Comparison of ENCODE assay signal across 8 cellular contexts in the genomic region with DNA sequence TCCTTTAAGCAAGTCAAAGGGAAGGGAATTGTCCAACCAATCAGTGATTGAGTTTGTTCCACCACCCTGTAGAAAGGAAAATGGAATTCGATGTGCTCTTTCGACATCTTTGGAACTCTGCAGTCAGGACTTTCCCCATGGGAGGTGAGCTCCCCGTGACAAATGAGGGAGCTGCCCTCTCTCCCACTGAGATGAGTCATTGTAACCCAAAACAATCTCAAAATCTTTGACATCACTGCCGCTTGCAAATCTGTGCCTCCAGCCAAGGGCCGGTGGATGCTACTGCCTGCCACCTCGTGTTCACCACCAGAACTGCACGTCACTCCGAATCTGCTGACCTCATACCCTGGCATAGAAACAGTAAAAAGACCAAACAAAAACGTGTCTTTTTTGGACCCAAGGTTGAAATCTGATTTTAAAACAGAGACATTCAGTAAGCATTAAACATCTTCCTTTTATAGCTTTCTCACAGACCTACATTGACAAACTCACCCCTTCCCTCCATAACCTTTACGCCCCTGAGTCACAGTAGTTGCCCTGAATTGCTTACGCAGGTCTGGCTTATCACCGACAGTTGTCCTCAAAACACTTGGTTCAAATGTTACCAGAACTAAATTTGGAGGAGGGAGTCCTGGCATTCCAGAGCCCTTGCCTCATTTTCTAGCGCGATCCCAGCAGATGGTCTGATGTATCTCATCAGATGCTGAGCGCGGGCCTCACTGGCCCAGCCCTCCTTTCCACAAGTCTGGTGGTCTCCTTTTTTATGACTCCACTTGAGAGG.
DNase-seq lines count a peak whose midpoint lies in the region; ATAC-seq, FAIRE-seq and TF ChIP-seq lines count a peak whose summit lies in the region.

No MANE protein-coding gene starts in this region.

- peak overlapping the region; percentile 73 to 92 for H3K27ac ChIP-seq in A549

- in situ Hi-C loops in GM13977 (cut with MboI; ENCODE audit: low pct_unique_long_range_greater_than_20kb, low sequenced_read_pairs, unreplicated experiment) = loop anchor here (10.0 kb wide), 1 partner anchor 188 kb away; no protein-coding TSS in a partner anchor

- 34% methylated on average over 16 of the region's 16 CpGs for WGBS in A549 (ENCODE audit: missing lambda C conversion rate)

- TF ChIP-seq RAD21 in A549 (conservative IDR thresholded peaks at IDR 0.05 in 1 of 2, IDR thresholded peaks at IDR 0.05 in 1 of 2) = peak; percentile 77 to 83

- H3K9me3 ChIP-seq in A549 = no peaks in the 10 kb centered on the region

- TF ChIP-seq CTCF in A549 (IDR thresholded peaks at IDR 0.05) = peak; percentile 70
- peak; percentile 84 for TF ChIP-seq CTCF in GM13977 (IDR thresholded peaks at IDR 0.05; ENCODE audit: extremely low read depth, insufficient read depth, missing control alignments)
- peak; percentile 95 for TF ChIP-seq CTCF in choroid plexus epithelial cell (conservative IDR thresholded peaks at IDR 0.05; ENCODE audit: low read depth, low read length)

- ATAC-seq in A549 (peak; percentile 88 to 89), HG02884 (IDR thresholded peaks at IDR 0.05; ENCODE audit: unreplicated experiment) (peak; percentile 91), left colon (peak; percentile 86)
- ATAC-seq in activated CD4-positive, CD25-positive, alpha-beta regulatory T cell treated with anti-CD3 and anti-CD28 coated beads, Interleukin-2, amount 50 U/mL, for 24 hours = peak; percentile 57 to 70

- DNase-seq in A549 (ENCODE audit: low read depth in 1 of 2, low spot score in 1 of 2) (peak; percentile 90 to 91), GM13977 (ENCODE audit: low spot score) (peak; percentile 86), NCI-H187 (lab: John Stamatoyannopoulos, UW) (peak; percentile 41), choroid plexus epithelial cell (ENCODE audit: low read depth) (peak; percentile 100), left colon (peak; percentile 75 to 77)
- peak; percentile 72 for DNase-seq in stimulated activated CD4-positive, alpha-beta T cell treated with anti-CD3 and anti-CD28 coated beads, Interleukin-1b, Interleukin-23, amount 100 ng/mL, for 48 hours

- peak; percentile 60 to 70; a peak in 2 of 5 replicates for TF ChIP-seq EP300 in A549 (IDR thresholded peaks at IDR 0.05)

- no peak overlapping the region for H3K4me3 ChIP-seq in A549
- H3K4me3 ChIP-seq in choroid plexus epithelial cell (ENCODE audit: low read depth, low read length) = no peak overlapping the region

- no peak for TF ChIP-seq POLR2A in A549 (IDR thresholded peaks at IDR 0.05; ENCODE audit: low read length)

- intact Hi-C loops in left colon (cut with DNase I, micrococcal nuclease) = loop anchor here (10.0 kb wide), 2 partner anchors 168 to 188 kb away; no protein-coding TSS in a partner anchor

- POLR2A ChIA-PET in A549 (lab: Yijun Ruan, JAX) = interaction anchor here (1.3 kb wide), 1 partner anchor 106 kb away, joined by 5 read pairs; the partner anchor contains the start of gene COL4A1

- H3K4me2 ChIP-seq in A549 = peak overlapping the region; percentile 55

- peaks cover 36% of the 10 kb centered on the region for H3K4me1 ChIP-seq in A549

- FAIRE-seq in A549 (lab: Jason Lieb, UNC) = no peak

- CTCF ChIA-PET in A549 (lab: Yijun Ruan, JAX) = interaction anchor here (0.6 to 1.6 kb wide), 28 partner anchors 8 to 195 kb away, joined by 3 to 14 read pairs (median 4); partner anchors contain the start of genes COL4A1 and COL4A2

TF ChIP-seq in A549, 52 proteins besides CTCF, POLR2A, EP300 and RAD21:
- TF ChIP-seq SMC3 (IDR thresholded peaks at IDR 0.05) (peak; percentile 92), JUN (IDR thresholded peaks at IDR 0.05) (peak; percentile 45 to 55; a peak in 1 of 5 replicates), MAFK (IDR thresholded peaks at IDR 0.05; ENCODE audit: partially characterized antibody) (peak; percentile 90), CEBPB (IDR thresholded peaks at IDR 0.05) (peak; percentile 50 to 73; a peak in 3 of 4 replicates), FOSL2 (IDR thresholded peaks at IDR 0.05) (peak; percentile 76), FOSL2 (CRISPR knock-in tag; IDR thresholded peaks at IDR 0.05) (peak; percentile 90), GATA3 (IDR thresholded peaks at IDR 0.05; ENCODE audit: borderline replicate concordance) (peak; percentile 72; the same call in 1 of the 2 replicates), CBX2 (IDR thresholded peaks at IDR 0.05; ENCODE audit: borderline replicate concordance, low read depth) (no peak), ESRRA (IDR thresholded peaks at IDR 0.05; ENCODE audit: borderline replicate concordance, low read length) (no peak), JUNB (IDR thresholded peaks at IDR 0.05) (peak; percentile 81), USF2 (IDR thresholded peaks at IDR 0.05) (no peak), NFE2L2 (conservative IDR thresholded peaks at IDR 0.05; ENCODE audit: low read length) (peak; percentile 60; the same call in 1 of the 2 replicates), HOXB13 (CRISPR knock-in tag; IDR thresholded peaks at IDR 0.05; ENCODE audit: low read depth) (0 out of 2 replicates have a peak, but pooled peaks have one; percentile 17), HOXB5 (CRISPR knock-in tag; IDR thresholded peaks at IDR 0.05) (0 out of 2 replicates have a peak, but pooled peaks have one; percentile 26), ZSCAN20 (CRISPR knock-in tag; IDR thresholded peaks at IDR 0.05) (no peak), MYC (IDR thresholded peaks at IDR 0.05; ENCODE audit: borderline replicate concordance, low read length) (0 out of 2 replicates have a peak, but pooled peaks have one; percentile 40), HOXA7 (CRISPR knock-in tag; IDR thresholded peaks at IDR 0.05) (no peak)
- TF ChIP-seq, protein P1, sequence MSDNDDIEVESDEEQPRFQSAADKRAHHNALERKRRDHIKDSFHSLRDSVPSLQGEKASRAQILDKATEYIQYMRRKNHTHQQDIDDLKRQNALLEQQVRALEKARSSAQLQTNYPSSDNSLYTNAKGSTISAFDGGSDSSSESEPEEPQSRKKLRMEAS (IDR thresholded peaks at IDR 0.05) = 0 out of 2 replicates have a peak, but pooled peaks have one; percentile 34
- TF ChIP-seq, protein P2, sequence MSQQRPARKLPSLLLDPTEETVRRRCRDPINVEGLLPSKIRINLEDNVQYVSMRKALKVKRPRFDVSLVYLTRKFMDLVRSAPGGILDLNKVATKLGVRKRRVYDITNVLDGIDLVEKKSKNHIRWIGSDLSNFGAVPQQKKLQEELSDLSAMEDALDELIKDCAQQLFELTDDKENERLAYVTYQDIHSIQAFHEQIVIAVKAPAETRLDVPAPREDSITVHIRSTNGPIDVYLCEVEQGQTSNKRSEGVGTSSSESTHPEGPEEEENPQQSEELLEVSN (IDR thresholded peaks at IDR 0.05; ENCODE audit: borderline replicate concordance, low read depth) = no peak

Comparison
In these comparisons a context has a peak if more than half of its experiments do, and no peak if none do; other contexts are left out.
1. DNase-seq: peak in every context shown above with its lines; median percentile 100 in choroid plexus epithelial cell; 90 in A549; 86 in GM13977; 76 in left colon; 72 in stimulated activated CD4-positive, alpha-beta T cell treated with anti-CD3 and anti-CD28 coated beads, Interleukin-1b, Interleukin-23, amount 100 ng/mL, for 48 hours; 41 in NCI-H187.